ENCODE assay signal across 1 cellular context in the genomic region with DNA sequence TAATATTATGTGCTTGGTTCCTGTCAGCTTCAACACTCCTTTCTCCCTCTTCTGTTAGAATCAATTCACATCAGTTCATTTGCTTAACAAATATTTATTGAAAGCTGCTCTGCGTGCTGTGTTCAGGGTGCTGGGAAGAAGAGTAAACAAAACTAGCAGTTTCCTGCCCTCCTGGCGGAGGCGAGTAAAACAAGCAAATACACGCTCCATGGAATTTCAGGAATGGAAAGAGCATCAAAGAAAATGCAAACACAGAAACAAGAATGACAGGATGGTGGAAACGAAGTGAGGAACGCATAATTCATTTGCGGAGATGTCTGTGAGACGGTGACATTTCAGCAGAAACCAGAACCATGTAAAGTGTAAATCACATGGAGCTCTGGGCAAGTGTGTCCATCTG.
TF ChIP-seq lines count a peak whose summit lies in the region.

No MANE protein-coding gene starts in this region.

TF ChIP-seq in HepG2, 621 proteins besides CTCF, POLR2A, EP300 and RAD21 (continued from another document and continues in another):
- TF ChIP-seq, protein P1, sequence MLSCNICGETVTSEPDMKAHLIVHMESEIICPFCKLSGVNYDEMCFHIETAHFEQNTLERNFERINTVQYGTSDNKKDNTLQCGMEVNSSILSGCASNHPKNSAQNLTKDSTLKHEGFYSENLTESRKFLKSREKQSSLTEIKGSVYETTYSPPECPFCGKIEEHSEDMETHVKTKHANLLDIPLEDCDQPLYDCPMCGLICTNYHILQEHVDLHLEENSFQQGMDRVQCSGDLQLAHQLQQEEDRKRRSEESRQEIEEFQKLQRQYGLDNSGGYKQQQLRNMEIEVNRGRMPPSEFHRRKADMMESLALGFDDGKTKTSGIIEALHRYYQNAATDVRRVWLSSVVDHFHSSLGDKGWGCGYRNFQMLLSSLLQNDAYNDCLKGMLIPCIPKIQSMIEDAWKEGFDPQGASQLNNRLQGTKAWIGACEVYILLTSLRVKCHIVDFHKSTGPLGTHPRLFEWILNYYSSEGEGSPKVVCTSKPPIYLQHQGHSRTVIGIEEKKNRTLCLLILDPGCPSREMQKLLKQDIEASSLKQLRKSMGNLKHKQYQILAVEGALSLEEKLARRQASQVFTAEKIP (CRISPR knock-in tag; IDR thresholded peaks at IDR 0.05; ENCODE audit: borderline replicate concordance), result no peak
- TF ChIP-seq GABPA (IDR thresholded peaks at IDR 0.05; ENCODE audit: low read depth, low read length), result no peak
- peak; percentile 52; the same call in 1 of the 2 replicates for TF ChIP-seq GABPA (CRISPR knock-in tag; IDR thresholded peaks at IDR 0.05; ENCODE audit: low read depth)
- TF ChIP-seq ZNF253 (CRISPR knock-in tag; IDR thresholded peaks at IDR 0.05; ENCODE audit: borderline replicate concordance), result no peak
- no peak for TF ChIP-seq SMARCE1 (IDR thresholded peaks at IDR 0.05; ENCODE audit: borderline replicate concordance)
- TF ChIP-seq TAF15 (IDR thresholded peaks at IDR 0.05; ENCODE audit: low read depth, low read length, poor library complexity, severe bottlenecking), result no peak
- no peak for TF ChIP-seq ZNF775 (CRISPR knock-in tag; IDR thresholded peaks at IDR 0.05; ENCODE audit: borderline replicate concordance)
- no peak for TF ChIP-seq HES4 (CRISPR knock-in tag; IDR thresholded peaks at IDR 0.05; ENCODE audit: borderline replicate concordance)
- TF ChIP-seq SNAPC4 (CRISPR knock-in tag; IDR thresholded peaks at IDR 0.05), result no peak
- peak; percentile 93 for TF ChIP-seq SALL1 (CRISPR knock-in tag; IDR thresholded peaks at IDR 0.05)
- no peak for TF ChIP-seq FOXM1 (CRISPR knock-in tag; IDR thresholded peaks at IDR 0.05)
- no peak for TF ChIP-seq DBP (CRISPR knock-in tag; IDR thresholded peaks at IDR 0.05; ENCODE audit: not compliant biosample characterization)
- no peak for TF ChIP-seq ZNF530 (CRISPR knock-in tag; IDR thresholded peaks at IDR 0.05; ENCODE audit: low read depth)
- TF ChIP-seq BCLAF1 (IDR thresholded peaks at IDR 0.05), result no peak
- TF ChIP-seq HIVEP1 (CRISPR knock-in tag; IDR thresholded peaks at IDR 0.05), result no peak
- TF ChIP-seq KMT2A (CRISPR knock-in tag; IDR thresholded peaks at IDR 0.05), result no peak
- TF ChIP-seq, protein P2, sequence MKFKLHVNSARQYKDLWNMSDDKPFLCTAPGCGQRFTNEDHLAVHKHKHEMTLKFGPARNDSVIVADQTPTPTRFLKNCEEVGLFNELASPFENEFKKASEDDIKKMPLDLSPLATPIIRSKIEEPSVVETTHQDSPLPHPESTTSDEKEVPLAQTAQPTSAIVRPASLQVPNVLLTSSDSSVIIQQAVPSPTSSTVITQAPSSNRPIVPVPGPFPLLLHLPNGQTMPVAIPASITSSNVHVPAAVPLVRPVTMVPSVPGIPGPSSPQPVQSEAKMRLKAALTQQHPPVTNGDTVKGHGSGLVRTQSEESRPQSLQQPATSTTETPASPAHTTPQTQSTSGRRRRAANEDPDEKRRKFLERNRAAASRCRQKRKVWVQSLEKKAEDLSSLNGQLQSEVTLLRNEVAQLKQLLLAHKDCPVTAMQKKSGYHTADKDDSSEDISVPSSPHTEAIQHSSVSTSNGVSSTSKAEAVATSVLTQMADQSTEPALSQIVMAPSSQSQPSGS (CRISPR knock-in tag; IDR thresholded peaks at IDR 0.05), result peak; percentile 37; the same call in 1 of the 2 replicates
- TF ChIP-seq, protein P3, sequence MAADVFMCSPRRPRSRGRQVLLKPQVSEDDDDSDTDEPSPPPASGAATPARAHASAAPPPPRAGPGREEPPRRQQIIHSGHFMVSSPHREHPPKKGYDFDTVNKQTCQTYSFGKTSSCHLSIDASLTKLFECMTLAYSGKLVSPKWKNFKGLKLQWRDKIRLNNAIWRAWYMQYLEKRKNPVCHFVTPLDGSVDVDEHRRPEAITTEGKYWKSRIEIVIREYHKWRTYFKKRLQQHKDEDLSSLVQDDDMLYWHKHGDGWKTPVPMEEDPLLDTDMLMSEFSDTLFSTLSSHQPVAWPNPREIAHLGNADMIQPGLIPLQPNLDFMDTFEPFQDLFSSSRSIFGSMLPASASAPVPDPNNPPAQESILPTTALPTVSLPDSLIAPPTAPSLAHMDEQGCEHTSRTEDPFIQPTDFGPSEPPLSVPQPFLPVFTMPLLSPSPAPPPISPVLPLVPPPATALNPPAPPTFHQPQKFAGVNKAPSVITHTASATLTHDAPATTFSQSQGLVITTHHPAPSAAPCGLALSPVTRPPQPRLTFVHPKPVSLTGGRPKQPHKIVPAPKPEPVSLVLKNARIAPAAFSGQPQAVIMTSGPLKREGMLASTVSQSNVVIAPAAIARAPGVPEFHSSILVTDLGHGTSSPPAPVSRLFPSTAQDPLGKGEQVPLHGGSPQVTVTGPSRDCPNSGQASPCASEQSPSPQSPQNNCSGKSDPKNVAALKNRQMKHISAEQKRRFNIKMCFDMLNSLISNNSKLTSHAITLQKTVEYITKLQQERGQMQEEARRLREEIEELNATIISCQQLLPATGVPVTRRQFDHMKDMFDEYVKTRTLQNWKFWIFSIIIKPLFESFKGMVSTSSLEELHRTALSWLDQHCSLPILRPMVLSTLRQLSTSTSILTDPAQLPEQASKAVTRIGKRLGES (CRISPR knock-in tag; IDR thresholded peaks at IDR 0.05; ENCODE audit: borderline replicate concordance), result no peak
- TF ChIP-seq ZNF558 (CRISPR knock-in tag; IDR thresholded peaks at IDR 0.05; ENCODE audit: borderline replicate concordance), result no peak
- TF ChIP-seq KLF16 (CRISPR knock-in tag; IDR thresholded peaks at IDR 0.05), result no peak; a peak in 1 of 4 replicates
- no peak for TF ChIP-seq ZNF251 (CRISPR knock-in tag; IDR thresholded peaks at IDR 0.05)
- no peak for TF ChIP-seq SRSF4 (IDR thresholded peaks at IDR 0.05; ENCODE audit: low read depth, low read length, poor library complexity, severe bottlenecking)
- TF ChIP-seq NFE2L2 (IDR thresholded peaks at IDR 0.05; ENCODE audit: low read length), result no peak
- no peak for TF ChIP-seq KLF11 (CRISPR knock-in tag; IDR thresholded peaks at IDR 0.05)
- no peak for TF ChIP-seq ZNF383 (CRISPR knock-in tag; IDR thresholded peaks at IDR 0.05; ENCODE audit: borderline replicate concordance)
- no peak for TF ChIP-seq NFYC (CRISPR knock-in tag; IDR thresholded peaks at IDR 0.05)
- TF ChIP-seq ZNF44 (CRISPR knock-in tag; IDR thresholded peaks at IDR 0.05), result no peak
- no peak for TF ChIP-seq NPAS2 (CRISPR knock-in tag; IDR thresholded peaks at IDR 0.05; ENCODE audit: borderline replicate concordance)
- no peak for TF ChIP-seq SIN3B (IDR thresholded peaks at IDR 0.05; ENCODE audit: low read length)
- no peak for TF ChIP-seq YEATS4 (CRISPR knock-in tag; IDR thresholded peaks at IDR 0.05; ENCODE audit: borderline replicate concordance)
- no peak for TF ChIP-seq ZNF460 (CRISPR knock-in tag; IDR thresholded peaks at IDR 0.05; ENCODE audit: borderline replicate concordance)
- TF ChIP-seq ASH2L (IDR thresholded peaks at IDR 0.05; ENCODE audit: insufficient read length, low read depth, low read length), result peak; percentile 69
- peak; percentile 89; the same call in 1 of the 2 replicates for TF ChIP-seq MIER3 (CRISPR knock-in tag; IDR thresholded peaks at IDR 0.05; ENCODE audit: borderline replicate concordance)
- TF ChIP-seq, protein P4, sequence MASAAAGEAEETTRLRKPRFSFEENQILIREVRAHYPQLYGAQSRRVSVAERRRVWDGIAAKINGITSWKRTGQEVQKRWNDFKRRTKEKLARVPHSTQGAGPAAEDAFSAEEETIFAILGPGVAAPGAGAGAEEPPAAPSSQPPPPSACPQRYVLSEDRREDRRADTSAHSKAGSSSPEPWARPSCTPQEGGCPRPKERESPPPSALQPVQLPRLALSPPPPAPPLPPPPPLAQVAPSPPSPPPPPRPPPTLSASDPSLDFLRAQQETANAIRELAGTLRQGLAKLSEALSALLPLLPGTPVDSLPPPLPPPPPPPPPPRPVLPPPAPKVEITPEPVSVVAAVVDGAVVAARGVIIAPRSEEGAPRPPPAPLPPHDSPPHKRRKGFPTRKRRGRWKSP (CRISPR knock-in tag; IDR thresholded peaks at IDR 0.05), result peak; percentile 70; the same call in 1 of the 2 replicates
- peak; percentile 91 for TF ChIP-seq ZKSCAN5 (CRISPR knock-in tag; IDR thresholded peaks at IDR 0.05)
- TF ChIP-seq, protein P5, sequence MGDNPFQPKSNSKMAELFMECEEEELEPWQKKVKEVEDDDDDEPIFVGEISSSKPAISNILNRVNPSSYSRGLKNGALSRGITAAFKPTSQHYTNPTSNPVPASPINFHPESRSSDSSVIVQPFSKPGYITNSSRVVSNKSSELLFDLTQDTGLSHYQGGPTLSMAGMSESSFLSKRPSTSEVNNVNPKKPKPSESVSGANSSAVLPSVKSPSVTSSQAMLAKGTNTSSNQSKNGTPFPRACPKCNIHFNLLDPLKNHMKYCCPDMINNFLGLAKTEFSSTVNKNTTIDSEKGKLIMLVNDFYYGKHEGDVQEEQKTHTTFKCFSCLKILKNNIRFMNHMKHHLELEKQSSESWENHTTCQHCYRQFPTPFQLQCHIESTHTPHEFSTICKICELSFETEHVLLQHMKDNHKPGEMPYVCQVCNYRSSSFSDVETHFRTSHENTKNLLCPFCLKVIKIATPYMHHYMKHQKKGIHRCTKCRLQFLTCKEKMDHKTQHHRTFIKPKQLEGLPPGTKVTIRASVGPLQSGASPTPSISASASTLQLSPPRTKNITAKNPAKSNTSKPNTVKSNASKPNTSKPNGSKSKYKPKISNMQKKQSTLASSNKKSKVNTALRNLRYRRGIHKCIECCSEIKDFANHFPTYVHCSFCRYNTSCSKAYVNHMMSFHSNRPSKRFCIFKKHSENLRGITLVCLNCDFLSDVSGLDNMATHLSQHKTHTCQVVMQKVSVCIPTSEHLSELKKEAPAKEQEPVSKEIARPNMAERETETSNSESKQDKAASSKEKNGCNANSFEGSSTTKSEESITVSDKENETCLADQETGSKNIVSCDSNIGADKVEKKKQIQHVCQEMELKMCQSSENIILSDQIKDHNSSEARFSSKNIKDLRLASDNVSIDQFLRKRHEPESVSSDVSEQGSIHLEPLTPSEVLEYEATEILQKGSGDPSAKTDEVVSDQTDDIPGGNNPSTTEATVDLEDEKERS (CRISPR knock-in tag; IDR thresholded peaks at IDR 0.05), result no peak
- no peak for TF ChIP-seq CENPT (CRISPR knock-in tag; IDR thresholded peaks at IDR 0.05; ENCODE audit: low read depth)
- TF ChIP-seq ISL2 (CRISPR knock-in tag; IDR thresholded peaks at IDR 0.05), result peak; percentile 94
- TF ChIP-seq POGZ (CRISPR knock-in tag; IDR thresholded peaks at IDR 0.05), result peak; percentile 85
- TF ChIP-seq ZNF124 (CRISPR knock-in tag; IDR thresholded peaks at IDR 0.05), result peak; percentile 78; the same call in 1 of the 2 replicates
- TF ChIP-seq NFRKB (IDR thresholded peaks at IDR 0.05), result no peak
- no peak for TF ChIP-seq ZBTB7B (CRISPR knock-in tag; IDR thresholded peaks at IDR 0.05)
